In the genomic region with DNA sequence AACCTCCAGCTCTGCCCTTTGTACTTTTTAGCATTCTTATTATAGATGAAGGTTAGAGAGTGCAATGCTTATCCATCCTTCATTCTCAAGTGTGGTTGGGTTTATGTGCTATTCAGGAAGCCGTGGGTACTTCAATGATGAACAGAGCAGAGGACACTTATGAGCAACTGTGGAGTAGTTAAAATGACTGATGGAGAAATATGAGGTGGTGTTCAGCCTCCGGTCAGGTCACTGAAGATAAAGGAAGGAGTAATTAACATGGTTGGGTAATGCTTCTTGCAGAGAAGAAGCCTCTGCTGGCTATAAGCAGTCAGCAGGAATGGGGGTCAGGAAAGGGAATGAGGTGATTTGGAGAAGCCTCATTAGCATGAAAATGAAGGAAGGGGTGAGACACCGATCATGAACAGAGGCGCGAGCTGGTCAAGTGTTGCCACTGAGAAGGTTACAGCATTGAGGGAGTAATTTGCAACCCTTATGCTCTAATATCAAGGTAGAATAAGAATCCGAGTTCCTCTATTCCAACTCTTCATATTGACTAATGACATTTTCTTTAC, we compare ENCODE assay signal across 19 cellular contexts.
DNase-seq lines count a peak whose midpoint lies in the region; TF ChIP-seq lines count a peak whose summit lies in the region.
"Had no signal": no experiment of that assay in that cellular context is flagged by ENCODE, and none has a peak within 500 bp of the region (broad histone marks: within the 10 kb centered on the region; RNA-seq: fewer than 3 reads in every experiment).

No MANE protein-coding gene starts in this region.

- no peak overlapping the region for H3K9ac ChIP-seq in BLaER1
- H3K9ac ChIP-seq: KMS-11 had no signal

- H4K20me1 ChIP-seq in BLaER1 = no peaks in the 10 kb centered on the region

- H3K9me3 ChIP-seq in BLaER1 = no peaks in the 10 kb centered on the region; the same call in 1 of the 2 replicates

- H3K27me3 ChIP-seq in BLaER1 = no peaks in the 10 kb centered on the region

- no peak overlapping the region for H3K27ac ChIP-seq in BLaER1
- H3K27ac ChIP-seq: HL-60, KMS-11 had no signal

- peak; percentile 22 to 33 for DNase-seq in Kasumi-1 (lab: John Stamatoyannopoulos, UW)
- peak; percentile 82 for DNase-seq in NOMO-1 treated with DMSO at 0.1 percent for 48 hours (lab: John Stamatoyannopoulos, UW; ENCODE audit: unreplicated experiment)
- peak; percentile 21 for DNase-seq in fibroblast of villous mesenchyme (ENCODE audit: low read depth)
- no peak for DNase-seq in epidermal melanocyte (ENCODE audit: insufficient read length, low spot score)
- no peak for DNase-seq in MV-4-11 (lab: John Stamatoyannopoulos, UW)
- DNase-seq in amniotic stem cell (lab: John Stamatoyannopoulos, UW) = no peak
- DNase-seq in NCI-H82 treated with DMSO at 0.1 percent for 48 hours (lab: John Stamatoyannopoulos, UW; ENCODE audit: unreplicated experiment) = no peak
- DNase-seq: COR-L47, DMS53, GDM1, MM.1S, NCI-H1417 treated with DMSO at 0.1 percent for 48 hours, NCI-H2081, NCI-H345, RPMI8226, SW 1271 had no signal

- H3K4me3 ChIP-seq in BLaER1 (no peak overlapping the region), fibroblast of villous mesenchyme (ENCODE audit: low read depth, low read length) (no peak overlapping the region)

- peak overlapping the region; percentile 28 for H3K4me2 ChIP-seq in BLaER1
- H3K4me2 ChIP-seq: KMS-11 had no signal

- no peaks in the 10 kb centered on the region for H3K36me3 ChIP-seq in BLaER1

- peaks cover 34% of the 10 kb centered on the region for H3K4me1 ChIP-seq in BLaER1

- no peak for TF ChIP-seq CTCF in fibroblast of villous mesenchyme (IDR thresholded peaks at IDR 0.05; ENCODE audit: insufficient read depth, low read depth, low read length)

Comparison
In these comparisons a context has a peak if more than half of its experiments do, and no peak if none do; other contexts are left out.
1. DNase-seq: peak in Kasumi-1 (2 of 2), NOMO-1 treated with DMSO at 0.1 percent for 48 hours (single experiment) and fibroblast of villous mesenchyme (single experiment); none in epidermal melanocyte (single experiment), MV-4-11 (single experiment), amniotic stem cell (single experiment) and NCI-H82 treated with DMSO at 0.1 percent for 48 hours (single experiment).